ENCODE assay signal across 1 cellular context in the genomic region with DNA sequence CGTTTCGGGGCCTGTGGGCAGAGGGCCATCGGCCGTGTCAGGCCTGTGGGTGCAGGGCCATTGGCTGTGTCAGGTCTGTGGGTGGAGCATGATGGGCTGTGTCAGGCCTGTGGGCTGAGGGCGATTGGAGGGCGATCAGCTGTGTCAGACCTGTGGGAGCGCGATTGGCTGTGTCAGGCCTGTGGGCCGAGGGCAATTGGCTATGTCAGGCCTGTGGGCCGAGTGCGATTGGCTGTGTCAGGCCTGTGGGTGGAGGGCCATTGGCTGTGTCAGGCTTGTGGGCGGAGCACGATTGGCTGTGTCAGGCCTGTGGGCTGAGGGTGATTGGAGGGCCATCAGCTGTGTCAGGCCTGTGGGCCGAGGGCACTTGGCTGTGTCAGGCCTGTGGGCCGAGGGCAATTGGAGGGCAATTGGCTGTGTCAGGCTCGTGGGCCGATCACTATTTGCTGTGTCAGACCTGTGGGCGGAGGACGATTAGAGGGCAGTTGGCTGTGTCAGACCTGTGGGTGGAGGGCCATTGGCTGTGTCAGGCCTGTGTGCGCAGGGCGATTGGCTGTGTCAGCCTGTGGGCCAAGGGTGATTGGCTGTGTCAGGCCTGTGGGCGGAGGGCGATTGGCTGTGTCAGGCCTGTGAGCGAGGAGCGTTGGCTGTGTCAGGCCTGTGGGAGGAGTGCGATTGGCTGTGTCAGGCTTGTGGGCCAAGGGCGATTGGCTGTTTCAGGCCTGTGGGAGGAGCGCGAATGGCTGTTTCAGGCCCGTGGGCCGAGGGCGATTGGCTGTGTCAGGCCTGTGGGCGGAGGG.
TF ChIP-seq lines count a peak whose summit lies in the region.

No MANE protein-coding gene starts in this region.

TF ChIP-seq in K562, 482 proteins besides CTCF, POLR2A, EP300 and RAD21 (continued from another document and continues in another):
- TF ChIP-seq, protein P1, sequence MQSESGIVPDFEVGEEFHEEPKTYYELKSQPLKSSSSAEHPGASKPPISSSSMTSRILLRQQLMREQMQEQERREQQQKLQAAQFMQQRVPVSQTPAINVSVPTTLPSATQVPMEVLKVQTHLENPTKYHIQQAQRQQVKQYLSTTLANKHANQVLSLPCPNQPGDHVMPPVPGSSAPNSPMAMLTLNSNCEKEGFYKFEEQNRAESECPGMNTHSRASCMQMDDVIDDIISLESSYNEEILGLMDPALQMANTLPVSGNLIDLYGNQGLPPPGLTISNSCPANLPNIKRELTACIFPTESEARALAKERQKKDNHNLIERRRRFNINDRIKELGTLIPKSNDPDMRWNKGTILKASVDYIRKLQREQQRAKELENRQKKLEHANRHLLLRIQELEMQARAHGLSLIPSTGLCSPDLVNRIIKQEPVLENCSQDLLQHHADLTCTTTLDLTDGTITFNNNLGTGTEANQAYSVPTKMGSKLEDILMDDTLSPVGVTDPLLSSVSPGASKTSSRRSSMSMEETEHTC (IDR thresholded peaks at IDR 0.05): no peak
- TF ChIP-seq POLR2AphosphoS2 (IDR thresholded peaks at IDR 0.05; ENCODE audit: low read length) (no peak), PCBP2 (IDR thresholded peaks at IDR 0.05; ENCODE audit: low read depth, low read length, poor library complexity, severe bottlenecking) (no peak), TAF7 (tag; IDR thresholded peaks at IDR 0.05) (no peak), PTRF (tag; IDR thresholded peaks at IDR 0.05) (no peak), POLR2G (IDR thresholded peaks at IDR 0.05; ENCODE audit: low read depth, low read length) (peak; percentile 75), SMARCB1 (IDR thresholded peaks at IDR 0.05; ENCODE audit: insufficient read length, low read depth) (no peak), CCNT2 (IDR thresholded peaks at IDR 0.05; ENCODE audit: borderline replicate concordance, extremely low read depth, insufficient read length, low read depth, low read length) (no peak), KDM5B (IDR thresholded peaks at IDR 0.05; ENCODE audit: insufficient replicate concordance, low read depth, low read length) (no peak), TEAD4 (IDR thresholded peaks at IDR 0.05; ENCODE audit: low read length) (no peak), TEAD4 (CRISPR knock-in tag; IDR thresholded peaks at IDR 0.05; ENCODE audit: borderline replicate concordance) (no peak), ZNF212 (CRISPR knock-in tag; IDR thresholded peaks at IDR 0.05) (no peak), RBM22 (IDR thresholded peaks at IDR 0.05; ENCODE audit: low read depth, low read length, poor library complexity, severe bottlenecking) (peak; percentile 64), CC2D1A (IDR thresholded peaks at IDR 0.05) (peak; percentile 21; the same call in 1 of the 2 replicates), MEF2D (tag; conservative IDR thresholded peaks at IDR 0.05; ENCODE audit: low read depth) (no peak), GTF2F1 (IDR thresholded peaks at IDR 0.05; ENCODE audit: low read depth, low read length) (no peak), POLR2H (tag; IDR thresholded peaks at IDR 0.05; ENCODE audit: low read depth) (no peak), ZNF316 (IDR thresholded peaks at IDR 0.05) (peak; percentile 80), CBX1 (IDR thresholded peaks at IDR 0.05; ENCODE audit: low read depth) (no peak), SP1 (CRISPR knock-in tag; IDR thresholded peaks at IDR 0.05) (no peak), TOE1 (IDR thresholded peaks at IDR 0.05; ENCODE audit: borderline replicate concordance) (no peak), TOE1 (CRISPR knock-in tag; IDR thresholded peaks at IDR 0.05; ENCODE audit: borderline replicate concordance, low read depth) (no peak), ZNF551 (CRISPR knock-in tag; IDR thresholded peaks at IDR 0.05) (no peak), BACH1 (tag; IDR thresholded peaks at IDR 0.05) (no peak), SNRNP70 (optimal IDR thresholded peaks at IDR 0.05; ENCODE audit: low read depth, low read length) (no peak), MBD2 (IDR thresholded peaks at IDR 0.05; ENCODE audit: borderline replicate concordance, low read depth) (peak; percentile 70), BHLHE40 (IDR thresholded peaks at IDR 0.05; ENCODE audit: low read length) (no peak), ATF1 (CRISPR knock-in tag; IDR thresholded peaks at IDR 0.05) (no peak), ATF1 (tag; IDR thresholded peaks at IDR 0.05) (0 out of 2 replicates have a peak, but pooled peaks have one; percentile 11), C11orf30 (IDR thresholded peaks at IDR 0.05; ENCODE audit: low read depth) (peak; percentile 62), SNIP1 (IDR thresholded peaks at IDR 0.05; ENCODE audit: low read depth) (no peak), DACH1 (IDR thresholded peaks at IDR 0.05; ENCODE audit: partially characterized antibody) (peak; percentile 36), TEAD1 (CRISPR knock-in tag; IDR thresholded peaks at IDR 0.05) (no peak), STAT5B (CRISPR knock-in tag; IDR thresholded peaks at IDR 0.05) (no peak), POLR2AphosphoS5 (IDR thresholded peaks at IDR 0.05; ENCODE audit: control insufficient read depth, insufficient read depth, low read depth, low read length) (no peak), XRCC5 (IDR thresholded peaks at IDR 0.05; ENCODE audit: low read depth, low read length) (no peak), YY1 (IDR thresholded peaks at IDR 0.05; ENCODE audit: borderline replicate concordance in 1 of 3, control insufficient read depth in 1 of 3, extremely low read depth in 1 of 3, insufficient read depth in 3 of 3, insufficient read length in 1 of 3, insufficient replicate concordance in 2 of 3, low read depth in 1 of 3, low read length in 2 of 3) (no peak), BRD9 (IDR thresholded peaks at IDR 0.05; ENCODE audit: low read depth, partially characterized antibody) (no peak), TCFL5 (CRISPR knock-in tag; conservative IDR thresholded peaks at IDR 0.05) (no peak), PRMT5 (CRISPR knock-in tag; IDR thresholded peaks at IDR 0.05) (no peak)
- TF ChIP-seq, protein P2, sequence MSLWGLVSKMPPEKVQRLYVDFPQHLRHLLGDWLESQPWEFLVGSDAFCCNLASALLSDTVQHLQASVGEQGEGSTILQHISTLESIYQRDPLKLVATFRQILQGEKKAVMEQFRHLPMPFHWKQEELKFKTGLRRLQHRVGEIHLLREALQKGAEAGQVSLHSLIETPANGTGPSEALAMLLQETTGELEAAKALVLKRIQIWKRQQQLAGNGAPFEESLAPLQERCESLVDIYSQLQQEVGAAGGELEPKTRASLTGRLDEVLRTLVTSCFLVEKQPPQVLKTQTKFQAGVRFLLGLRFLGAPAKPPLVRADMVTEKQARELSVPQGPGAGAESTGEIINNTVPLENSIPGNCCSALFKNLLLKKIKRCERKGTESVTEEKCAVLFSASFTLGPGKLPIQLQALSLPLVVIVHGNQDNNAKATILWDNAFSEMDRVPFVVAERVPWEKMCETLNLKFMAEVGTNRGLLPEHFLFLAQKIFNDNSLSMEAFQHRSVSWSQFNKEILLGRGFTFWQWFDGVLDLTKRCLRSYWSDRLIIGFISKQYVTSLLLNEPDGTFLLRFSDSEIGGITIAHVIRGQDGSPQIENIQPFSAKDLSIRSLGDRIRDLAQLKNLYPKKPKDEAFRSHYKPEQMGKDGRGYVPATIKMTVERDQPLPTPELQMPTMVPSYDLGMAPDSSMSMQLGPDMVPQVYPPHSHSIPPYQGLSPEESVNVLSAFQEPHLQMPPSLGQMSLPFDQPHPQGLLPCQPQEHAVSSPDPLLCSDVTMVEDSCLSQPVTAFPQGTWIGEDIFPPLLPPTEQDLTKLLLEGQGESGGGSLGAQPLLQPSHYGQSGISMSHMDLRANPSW (CRISPR knock-in tag; IDR thresholded peaks at IDR 0.05): no peak
- TF ChIP-seq, protein P3, sequence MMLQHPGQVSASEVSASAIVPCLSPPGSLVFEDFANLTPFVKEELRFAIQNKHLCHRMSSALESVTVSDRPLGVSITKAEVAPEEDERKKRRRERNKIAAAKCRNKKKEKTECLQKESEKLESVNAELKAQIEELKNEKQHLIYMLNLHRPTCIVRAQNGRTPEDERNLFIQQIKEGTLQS (IDR thresholded peaks at IDR 0.05): peak; percentile 15; the same call in 1 of the 2 replicates
- TF ChIP-seq, protein P3 (CRISPR knock-in tag; conservative IDR thresholded peaks at IDR 0.05): no peak
- TF ChIP-seq, protein P4, sequence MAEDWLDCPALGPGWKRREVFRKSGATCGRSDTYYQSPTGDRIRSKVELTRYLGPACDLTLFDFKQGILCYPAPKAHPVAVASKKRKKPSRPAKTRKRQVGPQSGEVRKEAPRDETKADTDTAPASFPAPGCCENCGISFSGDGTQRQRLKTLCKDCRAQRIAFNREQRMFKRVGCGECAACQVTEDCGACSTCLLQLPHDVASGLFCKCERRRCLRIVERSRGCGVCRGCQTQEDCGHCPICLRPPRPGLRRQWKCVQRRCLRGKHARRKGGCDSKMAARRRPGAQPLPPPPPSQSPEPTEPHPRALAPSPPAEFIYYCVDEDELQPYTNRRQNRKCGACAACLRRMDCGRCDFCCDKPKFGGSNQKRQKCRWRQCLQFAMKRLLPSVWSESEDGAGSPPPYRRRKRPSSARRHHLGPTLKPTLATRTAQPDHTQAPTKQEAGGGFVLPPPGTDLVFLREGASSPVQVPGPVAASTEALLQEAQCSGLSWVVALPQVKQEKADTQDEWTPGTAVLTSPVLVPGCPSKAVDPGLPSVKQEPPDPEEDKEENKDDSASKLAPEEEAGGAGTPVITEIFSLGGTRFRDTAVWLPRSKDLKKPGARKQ (CRISPR knock-in tag; IDR thresholded peaks at IDR 0.05): no peak
- TF ChIP-seq, protein P5, sequence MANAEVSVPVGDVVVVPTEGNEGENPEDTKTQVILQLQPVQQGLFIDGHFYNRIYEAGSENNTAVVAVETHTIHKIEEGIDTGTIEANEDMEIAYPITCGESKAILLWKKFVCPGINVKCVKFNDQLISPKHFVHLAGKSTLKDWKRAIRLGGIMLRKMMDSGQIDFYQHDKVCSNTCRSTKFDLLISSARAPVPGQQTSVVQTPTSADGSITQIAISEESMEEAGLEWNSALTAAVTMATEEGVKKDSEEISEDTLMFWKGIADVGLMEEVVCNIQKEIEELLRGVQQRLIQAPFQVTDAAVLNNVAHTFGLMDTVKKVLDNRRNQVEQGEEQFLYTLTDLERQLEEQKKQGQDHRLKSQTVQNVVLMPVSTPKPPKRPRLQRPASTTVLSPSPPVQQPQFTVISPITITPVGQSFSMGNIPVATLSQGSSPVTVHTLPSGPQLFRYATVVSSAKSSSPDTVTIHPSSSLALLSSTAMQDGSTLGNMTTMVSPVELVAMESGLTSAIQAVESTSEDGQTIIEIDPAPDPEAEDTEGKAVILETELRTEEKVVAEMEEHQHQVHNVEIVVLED (CRISPR knock-in tag; IDR thresholded peaks at IDR 0.05): no peak
- TF ChIP-seq, protein P6, sequence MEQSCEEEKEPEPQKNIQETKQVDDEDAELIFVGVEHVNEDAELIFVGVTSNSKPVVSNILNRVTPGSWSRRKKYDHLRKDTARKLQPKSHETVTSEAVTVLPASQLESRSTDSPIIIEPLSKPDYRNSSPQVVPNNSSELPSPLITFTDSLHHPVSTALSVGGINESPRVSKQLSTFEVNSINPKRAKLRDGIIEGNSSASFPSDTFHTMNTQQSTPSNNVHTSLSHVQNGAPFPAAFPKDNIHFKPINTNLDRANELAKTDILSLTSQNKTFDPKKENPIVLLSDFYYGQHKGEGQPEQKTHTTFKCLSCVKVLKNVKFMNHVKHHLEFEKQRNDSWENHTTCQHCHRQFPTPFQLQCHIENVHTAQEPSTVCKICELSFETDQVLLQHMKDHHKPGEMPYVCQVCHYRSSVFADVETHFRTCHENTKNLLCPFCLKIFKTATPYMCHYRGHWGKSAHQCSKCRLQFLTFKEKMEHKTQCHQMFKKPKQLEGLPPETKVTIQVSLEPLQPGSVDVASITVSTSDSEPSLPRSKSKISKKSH (CRISPR knock-in tag; IDR thresholded peaks at IDR 0.05): no peak
- TF ChIP-seq, protein P7, sequence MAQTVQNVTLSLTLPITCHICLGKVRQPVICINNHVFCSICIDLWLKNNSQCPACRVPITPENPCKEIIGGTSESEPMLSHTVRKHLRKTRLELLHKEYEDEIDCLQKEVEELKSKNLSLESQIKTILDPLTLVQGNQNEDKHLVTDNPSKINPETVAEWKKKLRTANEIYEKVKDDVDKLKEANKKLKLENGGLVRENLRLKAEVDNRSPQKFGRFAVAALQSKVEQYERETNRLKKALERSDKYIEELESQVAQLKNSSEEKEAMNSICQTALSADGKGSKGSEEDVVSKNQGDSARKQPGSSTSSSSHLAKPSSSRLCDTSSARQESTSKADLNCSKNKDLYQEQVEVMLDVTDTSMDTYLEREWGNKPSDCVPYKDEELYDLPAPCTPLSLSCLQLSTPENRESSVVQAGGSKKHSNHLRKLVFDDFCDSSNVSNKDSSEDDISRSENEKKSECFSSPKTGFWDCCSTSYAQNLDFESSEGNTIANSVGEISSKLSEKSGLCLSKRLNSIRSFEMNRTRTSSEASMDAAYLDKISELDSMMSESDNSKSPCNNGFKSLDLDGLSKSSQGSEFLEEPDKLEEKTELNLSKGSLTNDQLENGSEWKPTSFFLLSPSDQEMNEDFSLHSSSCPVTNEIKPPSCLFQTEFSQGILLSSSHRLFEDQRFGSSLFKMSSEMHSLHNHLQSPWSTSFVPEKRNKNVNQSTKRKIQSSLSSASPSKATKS (CRISPR knock-in tag; IDR thresholded peaks at IDR 0.05): no peak
- TF ChIP-seq, protein P8, sequence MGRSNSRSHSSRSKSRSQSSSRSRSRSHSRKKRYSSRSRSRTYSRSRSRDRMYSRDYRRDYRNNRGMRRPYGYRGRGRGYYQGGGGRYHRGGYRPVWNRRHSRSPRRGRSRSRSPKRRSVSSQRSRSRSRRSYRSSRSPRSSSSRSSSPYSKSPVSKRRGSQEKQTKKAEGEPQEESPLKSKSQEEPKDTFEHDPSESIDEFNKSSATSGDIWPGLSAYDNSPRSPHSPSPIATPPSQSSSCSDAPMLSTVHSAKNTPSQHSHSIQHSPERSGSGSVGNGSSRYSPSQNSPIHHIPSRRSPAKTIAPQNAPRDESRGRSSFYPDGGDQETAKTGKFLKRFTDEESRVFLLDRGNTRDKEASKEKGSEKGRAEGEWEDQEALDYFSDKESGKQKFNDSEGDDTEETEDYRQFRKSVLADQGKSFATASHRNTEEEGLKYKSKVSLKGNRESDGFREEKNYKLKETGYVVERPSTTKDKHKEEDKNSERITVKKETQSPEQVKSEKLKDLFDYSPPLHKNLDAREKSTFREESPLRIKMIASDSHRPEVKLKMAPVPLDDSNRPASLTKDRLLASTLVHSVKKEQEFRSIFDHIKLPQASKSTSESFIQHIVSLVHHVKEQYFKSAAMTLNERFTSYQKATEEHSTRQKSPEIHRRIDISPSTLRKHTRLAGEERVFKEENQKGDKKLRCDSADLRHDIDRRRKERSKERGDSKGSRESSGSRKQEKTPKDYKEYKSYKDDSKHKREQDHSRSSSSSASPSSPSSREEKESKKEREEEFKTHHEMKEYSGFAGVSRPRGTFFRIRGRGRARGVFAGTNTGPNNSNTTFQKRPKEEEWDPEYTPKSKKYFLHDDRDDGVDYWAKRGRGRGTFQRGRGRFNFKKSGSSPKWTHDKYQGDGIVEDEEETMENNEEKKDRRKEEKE (IDR thresholded peaks at IDR 0.05; ENCODE audit: borderline replicate concordance in 1 of 2, control insufficient read depth in 1 of 2, low read depth in 2 of 2, low read length in 1 of 2): no peak
